ENCODE assay signal across 6 cellular contexts in genomic region chr6:147397306-147397705, GRCh38.
"Had no signal": no experiment of that assay in that cellular context is flagged by ENCODE, and none has a peak within 500 bp of the region (broad histone marks: within the 10 kb centered on the region; RNA-seq: fewer than 3 reads in every experiment).

No MANE protein-coding gene starts in this region.

- ATAC-seq: GM23338, HepG2 had no signal

- H3K4me2 ChIP-seq: GM23338 had no signal

- FAIRE-seq: H1, H54, HepG2 had no signal

- H2AFZ ChIP-seq: GM23338 had no signal

- H3K4me3 ChIP-seq: GM23338 had no signal

- DNase-seq: H9, HCEC 1CT had no signal
